ENCODE assay signal across 13 cellular contexts in genomic region chr1:63746129-63746864, GRCh38. TPM values are rescaled to one million over a fixed set of nuclear protein-coding genes. Genes with fewer than 3 reads are reported as not detected.
DNase-seq lines count a peak whose midpoint lies in the region; ATAC-seq, FAIRE-seq and TF ChIP-seq lines count a peak whose summit lies in the region.
"Had no signal": no experiment of that assay in that cellular context is flagged by ENCODE, and none has a peak within 500 bp of the region (broad histone marks: within the 10 kb centered on the region; RNA-seq: fewer than 3 reads in every experiment).

No MANE protein-coding gene starts in this region.

- H3K4me2 ChIP-seq in HepG2 (ENCODE audit: low read depth, low read length), result peak overlapping the region; percentile 71
- H3K4me2 ChIP-seq: KMS-11 had no signal

- no peaks in the 10 kb centered on the region for H4K20me1 ChIP-seq in HepG2 (ENCODE audit: insufficient read depth, low read length)

- peaks cover 6% of the 10 kb centered on the region for H3K9me3 Mint-ChIP-seq in activated naive CD4-positive, alpha-beta T cell treated with anti-CD3 and anti-CD28 coated beads, Interleukin-2, amount 10 ng/mL, durations not matched to agents 7 days and 5 days
- no peaks in the 10 kb centered on the region for H3K9me3 Mint-ChIP-seq in activated naive CD4-positive, alpha-beta T cell treated with anti-CD3 and anti-CD28 coated beads, Interleukin-2, amount 50 U/mL, for 72 hours
- no peaks in the 10 kb centered on the region for H3K9me3 Mint-ChIP-seq in type B pancreatic cell
- H3K9me3 Mint-ChIP-seq: T-cell had no signal

- peak overlapping the region; percentile 56 for H3K27ac Mint-ChIP-seq in activated naive CD4-positive, alpha-beta T cell treated with anti-CD3 and anti-CD28 coated beads, Interleukin-2, amount 10 ng/mL, durations not matched to agents 7 days and 5 days
- H3K27ac Mint-ChIP-seq in activated naive CD4-positive, alpha-beta T cell treated with anti-CD3 and anti-CD28 coated beads, Interleukin-2, amount 50 U/mL, for 72 hours, result peak overlapping the region in 1 of 2 donors; percentile 89
- peak overlapping the region; percentile 17 for H3K27ac Mint-ChIP-seq in type B pancreatic cell
- H3K27ac Mint-ChIP-seq: T-cell had no signal

- peaks cover 3% of the 10 kb centered on the region for H3K36me3 Mint-ChIP-seq in activated naive CD4-positive, alpha-beta T cell treated with anti-CD3 and anti-CD28 coated beads, Interleukin-2, amount 10 ng/mL, durations not matched to agents 7 days and 5 days
- peaks cover 0 to 6% of the 10 kb centered on the region in 2 donors for H3K36me3 Mint-ChIP-seq in activated naive CD4-positive, alpha-beta T cell treated with anti-CD3 and anti-CD28 coated beads, Interleukin-2, amount 50 U/mL, for 72 hours
- no peaks in the 10 kb centered on the region for H3K36me3 Mint-ChIP-seq in type B pancreatic cell
- H3K36me3 Mint-ChIP-seq: T-cell had no signal

- H3K36me3 ChIP-seq in HepG2 (replicated peaks in 1 of 2; ENCODE audit: control insufficient read depth in 1 of 2, insufficient read depth in 2 of 2, low read length in 2 of 2) (no peaks in the 10 kb centered on the region), esophagus muscularis mucosa (no peaks in the 10 kb centered on the region)
- H3K36me3 ChIP-seq: uterus had no signal

- H3K9ac ChIP-seq in HepG2 (ENCODE audit: insufficient read depth, low read depth, low read length), result peak overlapping the region; percentile 37; the same call in 1 of the 2 replicates
- H3K9ac ChIP-seq: KMS-11 had no signal

- H3K4me1 Mint-ChIP-seq in activated naive CD4-positive, alpha-beta T cell treated with anti-CD3 and anti-CD28 coated beads, Interleukin-2, amount 10 ng/mL, durations not matched to agents 7 days and 5 days, result peaks cover 41% of the 10 kb centered on the region
- peaks cover 17% of the 10 kb centered on the region for H3K4me1 Mint-ChIP-seq in type B pancreatic cell (ENCODE audit: unreplicated experiment)

- intact Hi-C loops in HepG2 (cut with micrococcal nuclease; ENCODE audit: unreplicated experiment), result no loop called here
- intact Hi-C loops in esophagus muscularis mucosa (cut with DNase I), result no loop called here

- no TSS peak for BruUV-seq in HepG2 (replicated peaks; lab: Mats Ljungman, UMichigan)

- H3K27ac ChIP-seq in HepG2 (ENCODE audit: extremely low read length, insufficient read depth, low read length) (no peak overlapping the region), esophagus muscularis mucosa (replicated peaks in 1 of 4) (no peak overlapping the region)
- H3K27ac ChIP-seq: C4-2B, KMS-11, uterus had no signal

- H3K9me3 ChIP-seq in HepG2 (ENCODE audit: low read length) (no peaks in the 10 kb centered on the region), esophagus muscularis mucosa (no peaks in the 10 kb centered on the region)
- H3K9me3 ChIP-seq: uterus had no signal

- TF ChIP-seq RAD21 in HepG2 (CRISPR knock-in tag; IDR thresholded peaks at IDR 0.05), result no peak

- H3K4me3 ChIP-seq in HepG2 (replicated peaks in 1 of 3; ENCODE audit: insufficient read depth in 1 of 3, low read depth in 2 of 3, low read length in 3 of 3) (peak overlapping the region in 1 of 3 experiments; percentile 44; a peak in 2 of 6 replicates), esophagus muscularis mucosa (no peak overlapping the region)
- H3K4me3 ChIP-seq: uterus had no signal

- H3K4me1 ChIP-seq in HepG2 (ENCODE audit: insufficient read depth, low read length), result peaks cover 9% of the 10 kb centered on the region; the same call in 1 of the 2 replicates
- H3K4me1 ChIP-seq in esophagus muscularis mucosa, result no peaks in the 10 kb centered on the region
- H3K4me1 ChIP-seq: uterus had no signal

- no peaks in the 10 kb centered on the region for H3K79me2 ChIP-seq in HepG2 (ENCODE audit: insufficient read depth, low read length)

- peak; percentile 91 to 99 for ATAC-seq in activated naive CD4-positive, alpha-beta T cell treated with anti-CD3 and anti-CD28 coated beads, Interleukin-2, amount 50 U/mL, for 72 hours
- ATAC-seq in HepG2, result peak; percentile 88
- ATAC-seq: naive thymus-derived CD4-positive, alpha-beta T cell; T-cell had no signal

- POLR2A ChIA-PET in HepG2 (lab: Yijun Ruan, JAX), result no interaction called here

- in situ Hi-C loops in HepG2 (cut with HindIII; ENCODE audit: extremely low pct_ligation_motif_present, low pct_unique_long_range_greater_than_20kb), result no loop called here

- no peak for TF ChIP-seq CTCF in HepG2 (CRISPR knock-in tag; IDR thresholded peaks at IDR 0.05)
- TF ChIP-seq CTCF in type B pancreatic cell (conservative IDR thresholded peaks at IDR 0.05), result no peak
- no peak for TF ChIP-seq CTCF in esophagus muscularis mucosa (IDR thresholded peaks at IDR 0.05)

- H3K27me3 ChIP-seq in HepG2 (ENCODE audit: control insufficient read depth in 1 of 2, insufficient read depth in 2 of 2, low read length in 2 of 2), result no peaks in the 10 kb centered on the region; a peak in 2 of 5 replicates
- H3K27me3 ChIP-seq in esophagus muscularis mucosa, result no peaks in the 10 kb centered on the region
- H3K27me3 ChIP-seq: uterus had no signal

- DNase-seq in activated naive CD4-positive, alpha-beta T cell treated with anti-CD3 and anti-CD28 coated beads, Interleukin-2, amount 10 ng/mL, durations not matched to agents 7 days and 5 days, result peak; percentile 27
- DNase-seq in activated naive CD4-positive, alpha-beta T cell treated with Interleukin-2 at 50 U/mL for 16 hours, result no peak
- peak in 1 of 2 donors; percentile 61 for DNase-seq in activated naive CD4-positive, alpha-beta T cell treated with anti-CD3 and anti-CD28 coated beads, Interleukin-2, amount 50 U/mL, for 72 hours (ENCODE audit: low spot score in 2 of 2)
- DNase-seq in HepG2 (ENCODE audit: low spot score) (no peak), type B pancreatic cell (ENCODE audit: extremely low spot score, unreplicated experiment) (no peak), NCI-H1417 treated with DMSO at 0.1 percent for 48 hours (lab: John Stamatoyannopoulos, UW) (no peak), C1 segment of cervical spinal cord (lab: John Stamatoyannopoulos, UW) (no peak), esophagus muscularis mucosa (ENCODE audit: extremely low spot score) (no peak)
- DNase-seq: T-cell, uterus had no signal

- no peak for FAIRE-seq in HepG2 (lab: Jason Lieb, UNC)

- CTCF ChIA-PET in activated naive CD4-positive, alpha-beta T cell treated with anti-CD3 and anti-CD28 coated beads, Interleukin-2, amount 10 ng/mL, durations not matched to agents 7 days and 5 days (lab: Charles Lee), result no interaction called here
- CTCF ChIA-PET in HepG2 (lab: Yijun Ruan, JAX; ENCODE audit: low intra/inter-chr PET ratio, low total read pairs), result no interaction called here

- peaks cover 7% of the 10 kb centered on the region for H3K27me3 Mint-ChIP-seq in activated naive CD4-positive, alpha-beta T cell treated with anti-CD3 and anti-CD28 coated beads, Interleukin-2, amount 10 ng/mL, durations not matched to agents 7 days and 5 days
- H3K27me3 Mint-ChIP-seq in type B pancreatic cell, result peaks cover 8% of the 10 kb centered on the region

- TF ChIP-seq EP300 in HepG2 (IDR thresholded peaks at IDR 0.05; ENCODE audit: low read depth in 2 of 2, low read length in 2 of 2), result no peak
- TF ChIP-seq EP300 in HepG2 (CRISPR knock-in tag; IDR thresholded peaks at IDR 0.05; ENCODE audit: borderline replicate concordance), result no peak
- TF ChIP-seq EP300 in esophagus muscularis mucosa (IDR thresholded peaks at IDR 0.05), result no peak

- TF ChIP-seq POLR2A in HepG2 (IDR thresholded peaks at IDR 0.05; ENCODE audit: insufficient read depth in 1 of 2, low read depth in 2 of 2, low read length in 2 of 2) (no peak), esophagus muscularis mucosa (IDR thresholded peaks at IDR 0.05; ENCODE audit: low read depth) (no peak)

- WGBS in HepG2 (ENCODE audit: low lambda C conversion rate), result 5% methylated on average over 10 of the region's 12 CpGs
- 86% methylated on average over 11 of the region's 12 CpGs for WGBS in esophagus muscularis mucosa

- no peak overlapping the region for H2AFZ ChIP-seq in HepG2 (ENCODE audit: low read length)

- H3K4me3 Mint-ChIP-seq in activated naive CD4-positive, alpha-beta T cell treated with anti-CD3 and anti-CD28 coated beads, Interleukin-2, amount 10 ng/mL, durations not matched to agents 7 days and 5 days, result no peak overlapping the region
- peak overlapping the region; percentile 8 for H3K4me3 Mint-ChIP-seq in type B pancreatic cell
- H3K4me3 Mint-ChIP-seq: T-cell had no signal

TF ChIP-seq in HepG2, 621 proteins besides CTCF, POLR2A, EP300 and RAD21 (continues in another document):
- TF ChIP-seq CEBPG (CRISPR knock-in tag; IDR thresholded peaks at IDR 0.05), result peak; percentile 40

RNA-seq across cellular contexts. Expression of gene ROR1, which starts 27.5 kb away (rescaled TPM):
- under 1 TPM in 1 of 2 donors, not detected in 1; 0.25 TPM for total RNA-seq in activated naive CD4-positive, alpha-beta T cell treated with anti-CD3 and anti-CD28 coated beads, Interleukin-2, amount 50 U/mL, for 72 hours
- total RNA-seq in HepG2 (2016; rRNA removed; fragmentation: Illumina TruSeq; extraction: Trizol), result 1.6 and 2.3 TPM in 2 replicates
- 1.6 and 3.0 TPM in 2 replicates for total RNA-seq in HepG2 (2016; cell fraction: cytosol; rRNA removed; fragmentation: Illumina TruSeq; extraction: Trizol; ENCODE audit: low read depth)
- 1.5 and 2.0 TPM in 2 replicates for total RNA-seq in HepG2 (2016; cell fraction: insoluble cytoplasmic fraction; rRNA removed; fragmentation: Illumina TruSeq; extraction: Trizol)
- total RNA-seq in HepG2 (2016; cell fraction: membrane; rRNA removed; fragmentation: Illumina TruSeq; extraction: Trizol), result 0.79 and 1.0 TPM in 2 replicates
- 2.9 and 3.2 TPM in 2 replicates for total RNA-seq in HepG2 (2016; cell fraction: nucleus; rRNA removed; fragmentation: Illumina TruSeq; extraction: Trizol)
- 0.58 and 0.67 TPM in 2 replicates for polyA plus RNA-seq in HepG2 (2011; rRNA removed)
- polyA plus RNA-seq in HepG2 (2011; cell fraction: cytosol; rRNA removed), result 0.55 and 0.59 TPM in 2 replicates
- 0.19 and 0.37 TPM in 2 replicates for polyA plus RNA-seq in HepG2 (2011; cell fraction: nucleus; rRNA removed)
- polyA plus RNA-seq in HepG2 (2012), result 0.31 and 0.60 TPM in 2 replicates
- polyA plus RNA-seq in HepG2 (2016; cell fraction: cytosol; fragmentation: Illumina TruSeq; extraction: Trizol; ENCODE audit: low read depth), result 0.08 and 0.14 TPM in 2 replicates
- polyA plus RNA-seq in HepG2 (2016; cell fraction: insoluble cytoplasmic fraction; fragmentation: Illumina TruSeq; extraction: Trizol; ENCODE audit: low read depth), result 1.5 TPM in 2 replicates
- 0.15 and 0.19 TPM in 2 replicates for polyA plus RNA-seq in HepG2 (2016; cell fraction: membrane; fragmentation: Illumina TruSeq; extraction: Trizol; ENCODE audit: low read depth)
- polyA plus RNA-seq in HepG2 (2016; cell fraction: nucleus; fragmentation: Illumina TruSeq; extraction: Trizol; ENCODE audit: insufficient read depth, low read depth), result 1.7 and 2.2 TPM in 2 replicates
- 2.0 and 4.4 TPM in 2 replicates for polyA minus RNA-seq in HepG2 (2011; rRNA and poly(A)+ RNA removed; ENCODE audit: low replicate concordance)
- 0.99 and 1.6 TPM in 2 replicates for polyA minus RNA-seq in HepG2 (2011; cell fraction: cytosol; rRNA and poly(A)+ RNA removed)
- 1.9 and 2.3 TPM in 2 replicates for polyA minus RNA-seq in HepG2 (2011; cell fraction: nucleus; rRNA and poly(A)+ RNA removed)
- total RNA-seq in type B pancreatic cell (ENCODE audit: low replicate concordance), result 14.9 and 32.0 TPM in 2 replicates
- 1 to 10 TPM; 5.1 to 7.3 (median 6.5) TPM for total RNA-seq in esophagus muscularis mucosa
- polyA plus RNA-seq: naive thymus-derived CD4-positive, alpha-beta T cell had no signal
